18 cellular contexts compared by ENCODE assay signal in the genomic region with DNA sequence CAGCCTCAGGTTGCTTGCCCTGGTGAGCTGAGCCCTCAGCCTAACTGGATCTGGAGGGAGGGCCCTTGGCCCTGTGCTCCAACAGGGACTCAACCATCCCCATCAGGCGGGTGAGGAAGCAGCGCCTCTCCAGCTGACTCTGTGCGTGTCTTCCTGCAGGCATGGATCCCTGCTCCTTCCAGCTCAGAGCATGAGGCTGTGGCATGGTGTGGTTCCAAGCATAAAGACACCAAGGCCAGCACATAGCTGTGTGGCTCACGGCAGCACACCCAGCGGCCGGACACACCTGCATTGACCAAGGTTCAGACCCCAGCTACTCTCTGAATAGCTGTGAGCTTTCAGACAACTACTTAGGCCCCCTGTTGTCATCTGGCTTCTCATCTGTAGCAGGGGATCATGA.
"Had no signal": no experiment of that assay in that cellular context is flagged by ENCODE, and none has a peak within 500 bp of the region (broad histone marks: within the 10 kb centered on the region; RNA-seq: fewer than 3 reads in every experiment).

No MANE protein-coding gene starts in this region.

- H3K4me1 ChIP-seq: breast epithelium, gastrocnemius medialis had no signal

- H3K9me3 ChIP-seq: breast epithelium, gastrocnemius medialis, heart left ventricle, upper lobe of left lung had no signal

- H3K4me3 ChIP-seq: breast epithelium, gastrocnemius medialis, heart left ventricle, upper lobe of left lung had no signal

- H3K36me3 ChIP-seq: breast epithelium, gastrocnemius medialis, heart left ventricle, upper lobe of left lung had no signal

- H3K27me3 ChIP-seq: breast epithelium, gastrocnemius medialis, heart left ventricle, upper lobe of left lung had no signal

- H3K27ac ChIP-seq: epithelial cell of prostate, gastrocnemius medialis had no signal

- ATAC-seq: activated naive CD8-positive, alpha-beta T cell treated with anti-CD3 and anti-CD28 coated beads, Interleukin-2, amount 50 U/mL, for 24 hours; effector memory CD8-positive, alpha-beta T cell; heart left ventricle; left cardiac atrium; stimulated activated memory B cell treated with anti-CD40 and anti-IgM and Interleukin-4, amounts not matched to agents 10 μg/mL and 1 μg/mL and 100 μg/mL, for 72 hours had no signal

- DNase-seq: activated CD4-positive, CD25-positive, alpha-beta regulatory T cell treated with anti-CD3 and anti-CD28 coated beads, Interleukin-2, amount 50 U/mL, for 72 hours; activated naive CD4-positive, alpha-beta T cell treated with anti-CD3 and anti-CD28 coated beads for 36 hours; activated naive CD8-positive, alpha-beta T cell treated with anti-CD3 and anti-CD28 coated beads, Interleukin-2, amount 50 U/mL, for 24 hours; activated T-cell treated with anti-CD3 and anti-CD28 coated beads, Interleukin-2, amount 50 U/mL, for 1 hour; aorta; dermis blood vessel endothelial cell; effector memory CD8-positive, alpha-beta T cell; gastrocnemius medialis; heart left ventricle; left cardiac atrium; naive B cell; stimulated activated CD4-positive, alpha-beta T cell treated with anti-CD3 and anti-CD28 coated beads, Interleukin-2, amount 100 ng/mL, for 48 hours; T-helper 1 cell; T1000 had no signal
